ENCODE assay signal across 23 cellular contexts in genomic region chr16:71364306-71364705, GRCh38. TPM values are rescaled to one million over a fixed set of nuclear protein-coding genes. Genes with fewer than 3 reads are reported as not detected.
"Had no signal": no experiment of that assay in that cellular context is flagged by ENCODE, and none has a peak within 500 bp of the region (broad histone marks: within the 10 kb centered on the region; RNA-seq: fewer than 3 reads in every experiment).

No MANE protein-coding gene starts in this region.

- H3K27ac Mint-ChIP-seq: activated B cell treated with CpG ODN at 0.5 μM for 24 hours; activated naive CD4-positive, alpha-beta T cell treated with anti-CD3 and anti-CD28 coated beads for 36 hours; mesothelial cell of epicardium; natural killer cell treated with Interleukin-12 subunit alpha and Interleukin-12 subunit beta and Interleukin-15 and Interleukin-18, amount 100 ng/mL, for 72 hours had no signal

- H3K4me3 ChIP-seq: esophagus muscularis mucosa, gastroesophageal sphincter, tibial nerve, uterus had no signal

- ATAC-seq: activated T-cell treated with anti-CD3 and anti-CD28 coated beads, Interleukin-2, amount 50 U/mL, for 4 hours; gastroesophageal sphincter; left colon; stimulated activated naive CD8-positive, alpha-beta T cell treated with anti-CD3 and anti-CD28 coated beads, Interleukin-15, Interleukin-2, amounts not matched to agents 100 U/mL and 50 U/mL, for 24 hours had no signal

- H3K4me1 ChIP-seq: esophagus muscularis mucosa, gastroesophageal sphincter, tibial nerve, uterus had no signal

- H3K27me3 ChIP-seq: brain microvascular endothelial cell, uterus had no signal

- H3K4me1 Mint-ChIP-seq: activated B cell treated with CpG ODN at 0.5 μM for 24 hours, mesothelial cell of epicardium had no signal

- H3K27ac ChIP-seq: brain microvascular endothelial cell, esophagus muscularis mucosa, gastroesophageal sphincter, tibial nerve, uterus had no signal

- H3K9me3 Mint-ChIP-seq: activated B cell treated with CpG ODN at 0.5 μM for 24 hours; activated naive CD4-positive, alpha-beta T cell treated with anti-CD3 and anti-CD28 coated beads for 36 hours; activated T-cell treated with anti-CD3 and anti-CD28 coated beads, Interleukin-2, amount 50 U/mL, for 4 hours; central memory CD8-positive, alpha-beta T cell; mesothelial cell of epicardium; natural killer cell treated with Interleukin-12 subunit alpha and Interleukin-12 subunit beta and Interleukin-15 and Interleukin-18, amount 100 ng/mL, for 72 hours had no signal

- DNase-seq: activated B cell treated with CpG ODN at 0.5 μM for 24 hours; activated CD4-positive, alpha-beta T cell treated with anti-CD3 and anti-CD28 coated beads for 48 hours; activated CD8-positive, alpha-beta memory T cell treated with anti-CD3 and anti-CD28 coated beads, Interleukin-2, amount 50 U/mL, for 4 hours; activated naive CD4-positive, alpha-beta T cell treated with anti-CD3 and anti-CD28 coated beads for 36 hours; activated T-cell treated with anti-CD3 and anti-CD28 coated beads, Interleukin-2, amount 50 U/mL, for 4 hours; brain microvascular endothelial cell; effector CD4-positive, alpha-beta T cell; hippocampal formation; left colon; stimulated activated CD4-positive, alpha-beta T cell treated with anti-CD3 and anti-CD28 coated beads, Interleukin-2, amount 100 ng/mL, for 24 hours; stimulated activated naive CD8-positive, alpha-beta T cell treated with anti-CD3 and anti-CD28 coated beads, Interleukin-15, Interleukin-2, amounts not matched to agents 100 U/mL and 50 U/mL, for 24 hours; T-helper 2 cell; uterus had no signal

- H3K9me3 ChIP-seq: esophagus muscularis mucosa, gastroesophageal sphincter, tibial nerve, uterus had no signal

- H3K4me3 Mint-ChIP-seq: activated B cell treated with CpG ODN at 0.5 μM for 24 hours; activated naive CD4-positive, alpha-beta T cell treated with anti-CD3 and anti-CD28 coated beads for 36 hours; activated T-cell treated with anti-CD3 and anti-CD28 coated beads, Interleukin-2, amount 50 U/mL, for 4 hours; central memory CD8-positive, alpha-beta T cell; mesothelial cell of epicardium; natural killer cell treated with Interleukin-12 subunit alpha and Interleukin-12 subunit beta and Interleukin-15 and Interleukin-18, amount 100 ng/mL, for 72 hours had no signal

- H3K36me3 ChIP-seq: brain microvascular endothelial cell, esophagus muscularis mucosa, gastroesophageal sphincter, tibial nerve, uterus had no signal

- H3K36me3 Mint-ChIP-seq: mesothelial cell of epicardium; natural killer cell treated with Interleukin-12 subunit alpha and Interleukin-12 subunit beta and Interleukin-15 and Interleukin-18, amount 100 ng/mL, for 72 hours had no signal

RNA-seq across cellular contexts. Expression of gene CALB2, which starts 5.8 kb away (rescaled TPM):
- total RNA-seq: activated B cell treated with CpG ODN at 0.5 μM for 24 hours; activated naive CD4-positive, alpha-beta T cell treated with anti-CD3 and anti-CD28 coated beads for 36 hours; activated T-cell treated with anti-CD3 and anti-CD28 coated beads, Interleukin-2, amount 50 U/mL, for 4 hours; endothelial cell of umbilical vein; lung microvascular endothelial cell; natural killer cell treated with Interleukin-12 subunit alpha and Interleukin-12 subunit beta and Interleukin-15 and Interleukin-18, amount 100 ng/mL, for 72 hours; renal cortical epithelial cell had no signal
- polyA plus RNA-seq: aorta, endothelial cell of umbilical vein had no signal
